ENCODE assay signal across 9 cellular contexts in genomic region chr7:101936612-101937231, GRCh38.
A peak's percentile ranks its signal among the peaks of the same experiment; 100 is the strongest.
DNase-seq lines count a peak whose midpoint lies in the region; ATAC-seq and TF ChIP-seq lines count a peak whose summit lies in the region.
"Had no signal": no experiment of that assay in that cellular context is flagged by ENCODE, and none has a peak within 500 bp of the region (broad histone marks: within the 10 kb centered on the region; RNA-seq: fewer than 3 reads in every experiment).

No MANE protein-coding gene starts in this region.

- peak overlapping the region; percentile 20 for H3K4me3 ChIP-seq in OCI-LY7 (ENCODE audit: low read depth, low read length, poor library complexity, severe bottlenecking)
- no peak overlapping the region for H3K4me3 ChIP-seq in mucosa of stomach (ENCODE audit: low read length)
- H3K4me3 ChIP-seq in urinary bladder (ENCODE audit: low read depth, low read length): peak overlapping the region; percentile 6

- peaks cover 100% of the 10 kb centered on the region for H3K4me1 ChIP-seq in OCI-LY7 (ENCODE audit: insufficient read depth, low read length, poor library complexity, severe bottlenecking)
- H3K4me1 ChIP-seq in mucosa of stomach (ENCODE audit: control insufficient read depth, insufficient read depth, low read length): peaks cover 51% of the 10 kb centered on the region
- peaks cover 4% of the 10 kb centered on the region for H3K4me1 ChIP-seq in urinary bladder (ENCODE audit: insufficient read depth)

- peaks cover 29% of the 10 kb centered on the region; the same call in 1 of the 2 replicates for H4K20me1 ChIP-seq in OCI-LY7 (ENCODE audit: insufficient read depth, low read length)

- POLR2A ChIA-PET in OCI-LY7 (lab: Charles Lee): interaction anchor here (0.5 to 1.1 kb wide), 5 partner anchors 33 to 1376 kb away, joined by 3 to 7 read pairs (median 4); no protein-coding TSS in a partner anchor

- 16% methylated on average over 19 of the region's 19 CpGs for WGBS in urinary bladder

- H2AFZ ChIP-seq in OCI-LY7 (ENCODE audit: low read length): no peak overlapping the region

- H3K4me2 ChIP-seq in OCI-LY7 (ENCODE audit: low read length): peak overlapping the region; percentile 64

- H3K9me3 ChIP-seq in OCI-LY7 (ENCODE audit: low read length): no peaks in the 10 kb centered on the region
- H3K9me3 ChIP-seq in mucosa of stomach (ENCODE audit: control insufficient read depth, low read length): no peaks in the 10 kb centered on the region

- CTCF ChIA-PET in OCI-LY7 (lab: Charles Lee; ENCODE audit: unreplicated experiment): no interaction called here

- intact Hi-C loops in OCI-LY7 (cut with micrococcal nuclease; ENCODE audit: unreplicated experiment): loop anchor here (5.0 kb wide), 2 partner anchors 96 to 119 kb away; partner anchors contain the start of gene CUX1

- H3K9me2 ChIP-seq in OCI-LY7 (ENCODE audit: insufficient read depth, low read length): no peaks in the 10 kb centered on the region

- H3K79me2 ChIP-seq in OCI-LY7 (ENCODE audit: insufficient read depth, low read depth, low read length): peaks cover 96% of the 10 kb centered on the region

- H3K27ac ChIP-seq in OCI-LY7 (ENCODE audit: low read depth, low read length, poor library complexity, severe bottlenecking) (peak overlapping the region; percentile 82), urinary bladder (ENCODE audit: low read depth) (peak overlapping the region; percentile 63)

- no peaks in the 10 kb centered on the region for H3K27me3 ChIP-seq in mucosa of stomach (ENCODE audit: control insufficient read depth, insufficient read depth, low read length)

- no peak for TF ChIP-seq CTCF in OCI-LY7 (conservative IDR thresholded peaks at IDR 0.05; ENCODE audit: low read length)

- H3K36me3 ChIP-seq in OCI-LY7 (ENCODE audit: insufficient read depth, low read length): peaks cover 41% of the 10 kb centered on the region
- no peaks in the 10 kb centered on the region for H3K36me3 ChIP-seq in mucosa of stomach (ENCODE audit: control insufficient read depth, insufficient read depth, low read length)
- H3K36me3 ChIP-seq in urinary bladder (ENCODE audit: insufficient read depth): no peaks in the 10 kb centered on the region

- DNase-seq in OCI-LY7 (ENCODE audit: low spot score) (peak; percentile 27), fibroblast of gingiva (ENCODE audit: low read depth) (peak; percentile 49), GOT3 (lab: John Stamatoyannopoulos, UW) (no peak), AG08396 (ENCODE audit: low spot score) (no peak)
- DNase-seq: activated naive CD4-positive, alpha-beta T cell treated with anti-CD3 and anti-CD28 coated beads, Interleukin-2, amount 10 ng/mL, durations not matched to agents 7 days and 5 days; NCI-H1417 had no signal

- peak overlapping the region; percentile 26 for H3K9ac ChIP-seq in mucosa of stomach (ENCODE audit: low read length)

- BruUV-seq in OCI-LY7 (replicated peaks; lab: Mats Ljungman, UMichigan): no TSS peak

- ATAC-seq in HG03469 (IDR thresholded peaks at IDR 0.05; ENCODE audit: unreplicated experiment): no peak

Comparison
In these comparisons a context has a peak if more than half of its experiments do, and no peak if none do; other contexts are left out.
1. DNase-seq: peak in OCI-LY7 (single experiment) and fibroblast of gingiva (single experiment); none in GOT3 (single experiment) and AG08396 (single experiment).